Comparison of ENCODE assay signal across 16 cellular contexts in genomic region chr4:98641393-98641792, GRCh38. TPM values are rescaled to one million over a fixed set of nuclear protein-coding genes. Genes with fewer than 3 reads are reported as not detected.
DNase-seq lines count a peak whose midpoint lies in the region; ATAC-seq and TF ChIP-seq lines count a peak whose summit lies in the region.
"Had no signal": no experiment of that assay in that cellular context is flagged by ENCODE, and none has a peak within 500 bp of the region (broad histone marks: within the 10 kb centered on the region; RNA-seq: fewer than 3 reads in every experiment).

No MANE protein-coding gene starts in this region.

- intact Hi-C loops in naive thymus-derived CD4-positive, alpha-beta T cell (cut with micrococcal nuclease), result no loop called here

- CTCF ChIA-PET in naive thymus-derived CD4-positive, alpha-beta T cell (lab: Charles Lee), result no interaction called here

- no peaks in the 10 kb centered on the region for H3K27me3 ChIP-seq in CD4-positive, CD25-positive, alpha-beta regulatory T cell (ENCODE audit: control insufficient read depth, insufficient read depth, low read length)
- H3K27me3 ChIP-seq in naive thymus-derived CD4-positive, alpha-beta T cell (ENCODE audit: control insufficient read depth in 2 of 2, insufficient read depth in 2 of 2, low read length in 2 of 2), result no peaks in the 10 kb centered on the region

- no peak for ATAC-seq in CD4-positive, CD25-positive, alpha-beta regulatory T cell (ENCODE audit: low read depth in 2 of 2)
- no peak for ATAC-seq in T-helper 17 cell
- ATAC-seq in naive thymus-derived CD4-positive, alpha-beta T cell, result no peak

- peaks cover 26 to 87% (median 66%) of the 10 kb centered on the region in 4 donors for H3K4me1 Mint-ChIP-seq in CD4-positive, CD25-positive, alpha-beta regulatory T cell
- H3K4me1 Mint-ChIP-seq in HFFc6 (ENCODE audit: low read depth), result peaks cover 87% of the 10 kb centered on the region
- peaks cover 42% of the 10 kb centered on the region for H3K4me1 Mint-ChIP-seq in T-helper 17 cell
- H3K4me1 Mint-ChIP-seq in naive thymus-derived CD4-positive, alpha-beta T cell, result peaks cover 36 to 68% (median 50%) of the 10 kb centered on the region in 7 donors

- H3K27ac ChIP-seq in CD4-positive, CD25-positive, alpha-beta regulatory T cell (ENCODE audit: insufficient read depth, low read length, poor library complexity, severe bottlenecking), result peak overlapping the region; percentile 37
- no peak overlapping the region for H3K27ac ChIP-seq in naive thymus-derived CD4-positive, alpha-beta T cell (ENCODE audit: low read depth, low read length)
- H3K27ac ChIP-seq: 22Rv1 had no signal

- DNase-seq in CD4-positive, CD25-positive, alpha-beta regulatory T cell, result no peak
- DNase-seq in HFFc6, result no peak
- DNase-seq in T-helper 17 cell, result no peak
- no peak for DNase-seq in naive thymus-derived CD4-positive, alpha-beta T cell
- no peak for DNase-seq in stimulated activated CD4-positive, alpha-beta T cell treated with anti-CD3 and anti-CD28 coated beads, Interleukin-1b, Interleukin-23, amount 100 ng/mL, for 48 hours
- DNase-seq in COR-L47 (lab: John Stamatoyannopoulos, UW), result no peak
- DNase-seq in islet precursor cell, result no peak
- DNase-seq in SHP77 (lab: John Stamatoyannopoulos, UW), result no peak
- DNase-seq: Caco-2, NCI-H146, NCI-H2227 treated with DMSO at 0.1 percent for 48 hours, NCI-H526 had no signal

- H3K27me3 Mint-ChIP-seq in CD4-positive, CD25-positive, alpha-beta regulatory T cell, result no peaks in the 10 kb centered on the region
- H3K27me3 Mint-ChIP-seq in HFFc6 (ENCODE audit: insufficient read depth) (no peaks in the 10 kb centered on the region), T-helper 17 cell (no peaks in the 10 kb centered on the region)
- no peaks in the 10 kb centered on the region for H3K27me3 Mint-ChIP-seq in naive thymus-derived CD4-positive, alpha-beta T cell
- H3K27me3 Mint-ChIP-seq: IgD-negative memory B cell had no signal

- peaks cover 0 to 2% (median 0%) of the 10 kb centered on the region in 7 donors for H3K9me3 Mint-ChIP-seq in CD4-positive, CD25-positive, alpha-beta regulatory T cell
- no peaks in the 10 kb centered on the region for H3K9me3 Mint-ChIP-seq in HFFc6
- H3K9me3 Mint-ChIP-seq in naive thymus-derived CD4-positive, alpha-beta T cell, result peaks cover 0 to 2% (median 0%) of the 10 kb centered on the region in 11 donors
- H3K9me3 Mint-ChIP-seq: T-helper 2 cell treated with Interferon-gamma antibody and Interleukin-4, amounts not matched to agents 5 μg/mL and 100 μg/mL, for 36 hours had no signal

- H3K4me3 ChIP-seq in CD4-positive, CD25-positive, alpha-beta regulatory T cell (ENCODE audit: low read depth, low read length), result no peak overlapping the region
- H3K4me3 ChIP-seq in naive thymus-derived CD4-positive, alpha-beta T cell (ENCODE audit: low read length), result no peak overlapping the region

- H3K27ac Mint-ChIP-seq in CD4-positive, CD25-positive, alpha-beta regulatory T cell, result peak overlapping the region in 2 of 3 donors; percentile 62 to 68
- H3K27ac Mint-ChIP-seq in HFFc6 (peak overlapping the region; percentile 36), T-helper 17 cell (peak overlapping the region; percentile 53)
- H3K27ac Mint-ChIP-seq in naive thymus-derived CD4-positive, alpha-beta T cell, result peak overlapping the region in 6 of 9 donors; percentile 11 to 46 (median 34)
- H3K27ac Mint-ChIP-seq: T-helper 2 cell treated with Interferon-gamma antibody and Interleukin-4, amounts not matched to agents 5 μg/mL and 100 μg/mL, for 36 hours had no signal

- peak overlapping the region in 1 of 4 donors; percentile 1 for H3K4me3 Mint-ChIP-seq in CD4-positive, CD25-positive, alpha-beta regulatory T cell
- H3K4me3 Mint-ChIP-seq in HFFc6 (no peak overlapping the region), T-helper 17 cell (no peak overlapping the region)
- no peak overlapping the region for H3K4me3 Mint-ChIP-seq in naive thymus-derived CD4-positive, alpha-beta T cell
- H3K4me3 Mint-ChIP-seq: IgD-negative memory B cell; T-helper 2 cell treated with Interferon-gamma antibody and Interleukin-4, amounts not matched to agents 5 μg/mL and 100 μg/mL, for 36 hours had no signal

- POLR2A ChIA-PET in naive thymus-derived CD4-positive, alpha-beta T cell (lab: Charles Lee), result interaction anchor here (0.6 to 1.4 kb wide), 3 partner anchors 16 to 381 kb away, joined by 4 to 5 read pairs (median 4); partner anchors contain the start of genes RAP1GDS1 and TSPAN5

- H3K36me3 Mint-ChIP-seq in CD4-positive, CD25-positive, alpha-beta regulatory T cell, result no peaks in the 10 kb centered on the region
- peaks cover 14% of the 10 kb centered on the region; the same call in 1 of the 2 replicates for H3K36me3 Mint-ChIP-seq in HFFc6 (ENCODE audit: low read depth)
- H3K36me3 Mint-ChIP-seq in T-helper 17 cell (ENCODE audit: low read depth), result peaks cover 4% of the 10 kb centered on the region
- peaks cover 0 to 7% (median 0%) of the 10 kb centered on the region in 5 donors for H3K36me3 Mint-ChIP-seq in naive thymus-derived CD4-positive, alpha-beta T cell
- H3K36me3 Mint-ChIP-seq: IgD-negative memory B cell had no signal

- no peaks in the 10 kb centered on the region for H3K36me3 ChIP-seq in CD4-positive, CD25-positive, alpha-beta regulatory T cell (ENCODE audit: control insufficient read depth, insufficient read depth, low read length)
- no peaks in the 10 kb centered on the region for H3K36me3 ChIP-seq in naive thymus-derived CD4-positive, alpha-beta T cell (ENCODE audit: control insufficient read depth in 2 of 3, insufficient read depth in 3 of 3, low read length in 3 of 3)

- H3K4me1 ChIP-seq in CD4-positive, CD25-positive, alpha-beta regulatory T cell (ENCODE audit: control insufficient read depth, insufficient read depth, low read length, poor library complexity, severe bottlenecking), result peaks cover 47% of the 10 kb centered on the region
- peaks cover 8 to 22% of the 10 kb centered on the region in 2 donors for H3K4me1 ChIP-seq in naive thymus-derived CD4-positive, alpha-beta T cell (ENCODE audit: control insufficient read depth in 2 of 2, insufficient read depth in 2 of 2, low read length in 2 of 2)

- no peaks in the 10 kb centered on the region for H3K9me3 ChIP-seq in CD4-positive, CD25-positive, alpha-beta regulatory T cell (ENCODE audit: control insufficient read depth in 2 of 2, low read length in 2 of 2)
- H3K9me3 ChIP-seq in T-helper 17 cell (ENCODE audit: control insufficient read depth, low read length, poor library complexity, severe bottlenecking), result no peaks in the 10 kb centered on the region
- no peaks in the 10 kb centered on the region for H3K9me3 ChIP-seq in naive thymus-derived CD4-positive, alpha-beta T cell (ENCODE audit: control insufficient read depth in 2 of 3, low read length in 3 of 3)
- H3K9me3 ChIP-seq: Caco-2 had no signal

- no peak for TF ChIP-seq CTCF in HFFc6 (IDR thresholded peaks at IDR 0.05)

RNA-seq across cellular contexts. Expression of gene TSPAN5, which starts 17.0 kb away (rescaled TPM):
- 21.2 TPM for total RNA-seq in CD4-positive, CD25-positive, alpha-beta regulatory T cell
- polyA plus RNA-seq in CD4-positive, CD25-positive, alpha-beta regulatory T cell, result 10 to 100 TPM; 38.8 to 52.7 (median 43.9) TPM
- total RNA-seq in HFFc6 (2021; fragmentation: NEBNext Ultra II Directional; extraction: Animal tissue kit (Norgen Biotek cat#: 25700)), result 10 to 100 TPM; 59.6 to 75.4 (median 67.6) TPM
- 10 to 100 TPM; 11.8 to 15.2 TPM for total RNA-seq in T-helper 17 cell
- total RNA-seq in naive thymus-derived CD4-positive, alpha-beta T cell, result 10 to 100 TPM in 3 of 5 experiments, 1 to 10 TPM in 2; 3.3 to 31.6 (median 10.9) TPM
- 1 to 10 TPM; 6.8 to 7.8 TPM for polyA plus RNA-seq in naive thymus-derived CD4-positive, alpha-beta T cell
- total RNA-seq: OCI-LY7 had no signal
